In genomic region chr6:87922191-87922946, GRCh38 we compare ENCODE assay signal across 13 cellular contexts.
DNase-seq lines count a peak whose midpoint lies in the region; ATAC-seq and TF ChIP-seq lines count a peak whose summit lies in the region.
"Had no signal": no experiment of that assay in that cellular context is flagged by ENCODE, and none has a peak within 500 bp of the region (broad histone marks: within the 10 kb centered on the region; RNA-seq: fewer than 3 reads in every experiment).

No MANE protein-coding gene starts in this region.

- no peaks in the 10 kb centered on the region for H3K27me3 Mint-ChIP-seq in progenitor cell of endocrine pancreas
- H3K27me3 Mint-ChIP-seq in activated CD8-positive, alpha-beta T cell treated with anti-CD3 and anti-CD28 coated beads for 36 hours, result no peaks in the 10 kb centered on the region

- CTCF ChIA-PET in activated CD8-positive, alpha-beta T cell treated with anti-CD3 and anti-CD28 coated beads for 36 hours (lab: Charles Lee), result no interaction called here

- H3K4me3 Mint-ChIP-seq in progenitor cell of endocrine pancreas (ENCODE audit: low read depth), result no peak overlapping the region
- no peak overlapping the region for H3K4me3 Mint-ChIP-seq in activated CD8-positive, alpha-beta T cell treated with anti-CD3 and anti-CD28 coated beads for 36 hours
- H3K4me3 Mint-ChIP-seq: T-helper 1 cell treated with Interleukin-12 subunit alpha and Interleukin-12 subunit beta and Interleukin-4 antibody, amounts not matched to agents 30 μg/mL and 1 μg/mL, for 36 hours had no signal

- no peaks in the 10 kb centered on the region for H3K9me3 Mint-ChIP-seq in progenitor cell of endocrine pancreas (ENCODE audit: low read depth)
- no peaks in the 10 kb centered on the region for H3K9me3 Mint-ChIP-seq in activated CD8-positive, alpha-beta T cell treated with anti-CD3 and anti-CD28 coated beads for 36 hours
- H3K9me3 Mint-ChIP-seq: T-helper 1 cell treated with Interleukin-12 subunit alpha and Interleukin-12 subunit beta and Interleukin-4 antibody, amounts not matched to agents 30 μg/mL and 1 μg/mL, for 36 hours had no signal

- no peaks in the 10 kb centered on the region for H3K36me3 Mint-ChIP-seq in progenitor cell of endocrine pancreas (ENCODE audit: insufficient read depth)
- H3K36me3 Mint-ChIP-seq in activated CD8-positive, alpha-beta T cell treated with anti-CD3 and anti-CD28 coated beads for 36 hours (ENCODE audit: low read depth), result no peaks in the 10 kb centered on the region

- intact Hi-C loops in activated CD8-positive, alpha-beta T cell treated with anti-CD3 and anti-CD28 coated beads for 36 hours (cut with micrococcal nuclease), result no loop called here

- TF ChIP-seq CTCF in progenitor cell of endocrine pancreas (IDR thresholded peaks at IDR 0.05; ENCODE audit: unreplicated experiment), result no peak
- no peak for TF ChIP-seq CTCF in activated CD8-positive, alpha-beta T cell treated with anti-CD3 and anti-CD28 coated beads for 36 hours (IDR thresholded peaks at IDR 0.05)

- peaks cover 16% of the 10 kb centered on the region for H3K4me1 Mint-ChIP-seq in progenitor cell of endocrine pancreas (ENCODE audit: low read depth)
- peaks cover 14% of the 10 kb centered on the region for H3K4me1 Mint-ChIP-seq in activated CD8-positive, alpha-beta T cell treated with anti-CD3 and anti-CD28 coated beads for 36 hours (ENCODE audit: low read depth)

- POLR2A ChIA-PET in activated CD8-positive, alpha-beta T cell treated with anti-CD3 and anti-CD28 coated beads for 36 hours (lab: Charles Lee), result no interaction called here

- DNase-seq in NCI-H1092 treated with DMSO at 0.1 percent for 48 hours (lab: John Stamatoyannopoulos, UW) (peak; percentile 5), NCI-H1092 (lab: John Stamatoyannopoulos, UW) (no peak), progenitor cell of endocrine pancreas (ENCODE audit: low spot score, unreplicated experiment) (no peak)
- DNase-seq in activated CD8-positive, alpha-beta T cell treated with anti-CD3 and anti-CD28 coated beads for 36 hours, result no peak
- DNase-seq in activated CD4-positive, CD25-positive, alpha-beta regulatory T cell treated with anti-CD3 and anti-CD28 coated beads, Interleukin-2, amount 50 U/mL, for 72 hours, result no peak
- DNase-seq in stimulated activated CD4-positive, alpha-beta T cell treated with anti-CD3 and anti-CD28 coated beads, Interleukin-2, amount 100 ng/mL, for 48 hours, result no peak
- DNase-seq: 8988T; activated CD8-positive, alpha-beta memory T cell treated with anti-CD3 and anti-CD28 coated beads, Interleukin-2, amount 50 U/mL, for 48 hours; DMS79; NCI-H1105 treated with DMSO at 0.1 percent for 48 hours had no signal

- H3K27ac Mint-ChIP-seq in progenitor cell of endocrine pancreas, result peak overlapping the region; percentile 49
- no peak overlapping the region for H3K27ac Mint-ChIP-seq in activated CD8-positive, alpha-beta T cell treated with anti-CD3 and anti-CD28 coated beads for 36 hours
- H3K27ac Mint-ChIP-seq: T-helper 1 cell treated with Interleukin-12 subunit alpha and Interleukin-12 subunit beta and Interleukin-4 antibody, amounts not matched to agents 30 μg/mL and 1 μg/mL, for 36 hours had no signal

- ATAC-seq in GM21825 (IDR thresholded peaks at IDR 0.05; ENCODE audit: unreplicated experiment), result peak; percentile 16
- ATAC-seq in HG03457 (IDR thresholded peaks at IDR 0.05; ENCODE audit: unreplicated experiment), result peak; percentile 3
- ATAC-seq in activated CD8-positive, alpha-beta T cell treated with anti-CD3 and anti-CD28 coated beads for 36 hours, result no peak
